Comparison of ENCODE assay signal across 11 cellular contexts in genomic region chr4:139768913-139769312, GRCh38.
DNase-seq lines count a peak whose midpoint lies in the region; ATAC-seq, FAIRE-seq and TF ChIP-seq lines count a peak whose summit lies in the region.
"Had no signal": no experiment of that assay in that cellular context is flagged by ENCODE, and none has a peak within 500 bp of the region (broad histone marks: within the 10 kb centered on the region; RNA-seq: fewer than 3 reads in every experiment).

No MANE protein-coding gene starts in this region.

- peaks cover 14 to 23% of the 10 kb centered on the region in 2 experiments for H3K27me3 ChIP-seq in K562 (ENCODE audit: control insufficient read depth in 2 of 2, insufficient read depth in 2 of 2, low read length in 2 of 2)
- H3K27me3 ChIP-seq in ovary = no peaks in the 10 kb centered on the region

- H4K20me1 ChIP-seq in K562 (replicated peaks; ENCODE audit: control insufficient read depth, insufficient read depth, low read length) = no peaks in the 10 kb centered on the region

- no peak overlapping the region for H3K9ac ChIP-seq in K562 (ENCODE audit: insufficient read depth in 1 of 2, low read depth in 2 of 2, low read length in 2 of 2)

- H2AFZ ChIP-seq in K562 (ENCODE audit: low read depth, low read length) = no peak overlapping the region

- WGBS in K562 (ENCODE audit: insufficient coverage, low coverage, missing lambda C conversion rate) = 0% methylated on average over 4 of the region's 4 CpGs
- WGBS in ovary, 3 donors = 98 to 99% (median 98%) methylated on average over 4 of the region's 4 CpGs

- DNase-seq in EL (peak; percentile 3), HT1080 (ENCODE audit: low read depth) (peak; percentile 46), K562 (ENCODE audit: extremely low read depth in 1 of 4, low spot score in 3 of 4) (peak in 3 of 4 experiments; percentile 17 to 34 (median 30)), neural crest cell (ENCODE audit: low read depth, low spot score) (no peak), ovary (no peak), DMS153 (lab: John Stamatoyannopoulos, UW) (no peak)
- no peak for DNase-seq in activated CD4-positive, alpha-beta T cell treated with anti-CD3 and anti-CD28 coated beads, Interleukin-2, amount 10 ng/mL, durations not matched to agents 7 days and 5 days
- DNase-seq: activated CD8-positive, alpha-beta T cell treated with anti-CD3 and anti-CD28 coated beads for 36 hours had no signal

- H3K9me1 ChIP-seq in K562 (ENCODE audit: control insufficient read depth, insufficient read depth, low read length) = no peaks in the 10 kb centered on the region

- peak; percentile 85 for ATAC-seq in K562
- ATAC-seq in GM19395 (IDR thresholded peaks at IDR 0.05; ENCODE audit: unreplicated experiment) = no peak
- ATAC-seq: activated CD8-positive, alpha-beta T cell treated with anti-CD3 and anti-CD28 coated beads for 36 hours had no signal

- FAIRE-seq in K562 (lab: Jason Lieb, UNC) = peak; percentile 73

- H3K27ac Mint-ChIP-seq in neural crest cell (ENCODE audit: unreplicated experiment) = no peak overlapping the region
- H3K27ac Mint-ChIP-seq in activated CD4-positive, alpha-beta T cell treated with anti-CD3 and anti-CD28 coated beads, Interleukin-2, amount 10 ng/mL, durations not matched to agents 7 days and 5 days = no peak overlapping the region
- H3K27ac Mint-ChIP-seq: activated CD8-positive, alpha-beta T cell treated with anti-CD3 and anti-CD28 coated beads for 36 hours had no signal

- H3K36me3 ChIP-seq in K562 (ENCODE audit: control insufficient read depth, insufficient read depth, low read length) = no peaks in the 10 kb centered on the region
- no peaks in the 10 kb centered on the region for H3K36me3 ChIP-seq in ovary
- H3K36me3 ChIP-seq: prostate gland had no signal

- CTCF ChIA-PET in K562 (lab: Yijun Ruan, JAX; ENCODE audit: low intra/inter-chr PET ratio) = interaction anchor here (0.7 kb wide), 1 partner anchor 112 kb away, joined by 3 read pairs; no protein-coding TSS in a partner anchor
- CTCF ChIA-PET in activated CD4-positive, alpha-beta T cell treated with anti-CD3 and anti-CD28 coated beads, Interleukin-2, amount 10 ng/mL, durations not matched to agents 7 days and 5 days (lab: Charles Lee) = no interaction called here

- H3K36me3 Mint-ChIP-seq in neural crest cell (ENCODE audit: low read depth) = no peaks in the 10 kb centered on the region
- H3K36me3 Mint-ChIP-seq in activated CD4-positive, alpha-beta T cell treated with anti-CD3 and anti-CD28 coated beads, Interleukin-2, amount 10 ng/mL, durations not matched to agents 7 days and 5 days (ENCODE audit: low read depth) = no peaks in the 10 kb centered on the region

- BruUV-seq in K562 (replicated peaks; lab: Mats Ljungman, UMichigan) = no TSS peak

- H3K79me2 ChIP-seq in K562 (ENCODE audit: control insufficient read depth, insufficient read depth, low read length) = no peaks in the 10 kb centered on the region

- H3K4me1 ChIP-seq in K562 (replicated peaks in 1 of 2; ENCODE audit: control insufficient read depth in 2 of 2, insufficient read depth in 2 of 2, low read length in 2 of 2) = no peaks in the 10 kb centered on the region
- peaks cover 4% of the 10 kb centered on the region for H3K4me1 ChIP-seq in ovary (ENCODE audit: insufficient read depth)

- H3K27me3 Mint-ChIP-seq in neural crest cell (ENCODE audit: low read depth) = no peaks in the 10 kb centered on the region
- H3K27me3 Mint-ChIP-seq in activated CD4-positive, alpha-beta T cell treated with anti-CD3 and anti-CD28 coated beads, Interleukin-2, amount 10 ng/mL, durations not matched to agents 7 days and 5 days = no peaks in the 10 kb centered on the region

- intact Hi-C loops in K562 (cut with micrococcal nuclease) (loop anchor here (1.0 kb wide), 2 partner anchors 114 to 167 kb away; no protein-coding TSS in a partner anchor), ovary (cut with DNase I) (no loop called here)

- H3K4me3 Mint-ChIP-seq in neural crest cell = no peak overlapping the region
- no peak overlapping the region for H3K4me3 Mint-ChIP-seq in activated CD4-positive, alpha-beta T cell treated with anti-CD3 and anti-CD28 coated beads, Interleukin-2, amount 10 ng/mL, durations not matched to agents 7 days and 5 days
- H3K4me3 Mint-ChIP-seq: activated CD8-positive, alpha-beta T cell treated with anti-CD3 and anti-CD28 coated beads for 36 hours had no signal

- H3K27ac ChIP-seq in K562 (ENCODE audit: extremely low read depth, low read depth, low read length) (no peak overlapping the region), ovary (no peak overlapping the region)
- H3K27ac ChIP-seq: prostate gland, SK-N-MC had no signal

- H3K4me2 ChIP-seq in K562 (ENCODE audit: insufficient read depth, low read length) = no peak overlapping the region

- no peak overlapping the region for H3K4me3 ChIP-seq in K562
- no peak overlapping the region for H3K4me3 ChIP-seq in ovary
- H3K4me3 ChIP-seq: prostate gland, SK-N-MC had no signal

- H3K9me3 ChIP-seq in K562 (replicated peaks; ENCODE audit: control insufficient read depth, insufficient read depth, low read depth, low read length) (no peaks in the 10 kb centered on the region), ovary (no peaks in the 10 kb centered on the region)
- H3K9me3 ChIP-seq: prostate gland had no signal

- H3K9me3 Mint-ChIP-seq in neural crest cell = no peaks in the 10 kb centered on the region
- H3K9me3 Mint-ChIP-seq in activated CD4-positive, alpha-beta T cell treated with anti-CD3 and anti-CD28 coated beads, Interleukin-2, amount 10 ng/mL, durations not matched to agents 7 days and 5 days = no peaks in the 10 kb centered on the region
- H3K9me3 Mint-ChIP-seq: activated CD8-positive, alpha-beta T cell treated with anti-CD3 and anti-CD28 coated beads for 36 hours had no signal

- in situ Hi-C loops in K562 (cut with MboI) = no loop called here

- peak in 1 of 2 experiments; percentile 57; a peak in 2 of 4 replicates for TF ChIP-seq RAD21 in K562 (CRISPR knock-in tag; conservative IDR thresholded peaks at IDR 0.05 in 1 of 2, IDR thresholded peaks at IDR 0.05 in 1 of 2)

- TF ChIP-seq CTCF in K562 (IDR thresholded peaks at IDR 0.05 in 2 of 3, conservative IDR thresholded peaks at IDR 0.05 in 1 of 3; ENCODE audit: insufficient read depth in 2 of 3, low read depth in 1 of 3, low read length in 3 of 3) = peak; percentile 44 to 58 (median 51); a peak in 5 of 6 replicates
- peak; percentile 36 for TF ChIP-seq CTCF in neural crest cell (conservative IDR thresholded peaks at IDR 0.05)
- TF ChIP-seq CTCF in ovary (IDR thresholded peaks at IDR 0.05) = no peak

- TF ChIP-seq EP300 in K562 (IDR thresholded peaks at IDR 0.05; ENCODE audit: low read length) = no peak
- no peak for TF ChIP-seq EP300 in ovary (IDR thresholded peaks at IDR 0.05)

- peaks cover 29% of the 10 kb centered on the region for H3K4me1 Mint-ChIP-seq in neural crest cell
- H3K4me1 Mint-ChIP-seq in activated CD4-positive, alpha-beta T cell treated with anti-CD3 and anti-CD28 coated beads, Interleukin-2, amount 10 ng/mL, durations not matched to agents 7 days and 5 days = no peaks in the 10 kb centered on the region

- POLR2A ChIA-PET in K562 (lab: Yijun Ruan, JAX) = no interaction called here
- POLR2A ChIA-PET in activated CD4-positive, alpha-beta T cell treated with anti-CD3 and anti-CD28 coated beads, Interleukin-2, amount 10 ng/mL, durations not matched to agents 7 days and 5 days (lab: Charles Lee) = no interaction called here

- TF ChIP-seq POLR2A in K562 (conservative IDR thresholded peaks at IDR 0.05) (no peak), ovary (IDR thresholded peaks at IDR 0.05) (no peak)

TF ChIP-seq in K562, 482 proteins besides CTCF, POLR2A, EP300 and RAD21:
- TF ChIP-seq RBM22 (IDR thresholded peaks at IDR 0.05; ENCODE audit: low read depth, low read length, poor library complexity, severe bottlenecking) = no peak
- peak; percentile 34; the same call in 1 of the 2 replicates for TF ChIP-seq SMC3 (conservative IDR thresholded peaks at IDR 0.05; ENCODE audit: insufficient read depth, low read depth, low read length)

Comparison
In these comparisons a context has a peak if more than half of its experiments do, and no peak if none do; other contexts are left out.
1. DNase-seq: peak in EL (single experiment), HT1080 (single experiment) and K562 (3 of 4); none in neural crest cell (single experiment), ovary (0 of 5), DMS153 (single experiment) and activated CD4-positive, alpha-beta T cell treated with anti-CD3 and anti-CD28 coated beads, Interleukin-2, amount 10 ng/mL, durations not matched to agents 7 days and 5 days (single experiment).
2. CTCF ChIP-seq: peak in K562 (3 of 3) and neural crest cell (single experiment); none in ovary (0 of 3).